ENCODE assay signal across 8 cellular contexts in genomic region chr5:58462623-58463230, GRCh38. TPM values are rescaled to one million over a fixed set of nuclear protein-coding genes. Genes with fewer than 3 reads are reported as not detected.
DNase-seq lines count a peak whose midpoint lies in the region; TF ChIP-seq lines count a peak whose summit lies in the region.

No MANE protein-coding gene starts in this region.

- H3K4me3 ChIP-seq in HUES6 (ENCODE audit: low read depth, low read length) (no peak overlapping the region), dorsolateral prefrontal cortex (no peak overlapping the region), muscle layer of duodenum (ENCODE audit: low read depth in 1 of 2, low read length in 2 of 2) (no peak overlapping the region)

- DNase-seq in NCI-H524 (lab: John Stamatoyannopoulos, UW) (peak; percentile 10 to 62), NCI-H524 treated with DMSO at 0.1 percent for 48 hours (lab: John Stamatoyannopoulos, UW) (no peak), SKM-1 treated with dmso at 0.1 percent for 144 hours (lab: John Stamatoyannopoulos, UW; ENCODE audit: unreplicated experiment) (peak; percentile 45), dorsolateral prefrontal cortex (no peak), NCI-H1092 (lab: John Stamatoyannopoulos, UW) (no peak), UCSD-AML1 (lab: John Stamatoyannopoulos, UW; ENCODE audit: unreplicated experiment) (no peak)

- H3K27ac ChIP-seq in HUES6 (ENCODE audit: low read depth, low read length) (peak overlapping the region; percentile 43; the same call in 1 of the 2 replicates), dorsolateral prefrontal cortex (peak overlapping the region in 18 of 59 donors; percentile 2 to 96 (median 24)), muscle layer of duodenum (ENCODE audit: low read length) (peak overlapping the region; percentile 75)

- H3K9me3 ChIP-seq in HUES6 (ENCODE audit: control insufficient read depth, insufficient read depth, low read depth, low read length), result peaks cover 11% of the 10 kb centered on the region; the same call in 1 of the 2 replicates
- no peaks in the 10 kb centered on the region for H3K9me3 ChIP-seq in muscle layer of duodenum (ENCODE audit: control insufficient read depth in 1 of 2, low read length in 2 of 2)

- H3K4me1 ChIP-seq in HUES6 (ENCODE audit: control insufficient read depth, insufficient read depth, low read length) (peaks cover 19% of the 10 kb centered on the region), muscle layer of duodenum (ENCODE audit: control insufficient read depth in 1 of 2, insufficient read depth in 2 of 2, low read length in 2 of 2) (peaks cover 1 to 9% of the 10 kb centered on the region in 2 donors)

- H3K27me3 ChIP-seq in HUES6 (ENCODE audit: control insufficient read depth, insufficient read depth, low read length), result peaks cover 11% of the 10 kb centered on the region
- H3K27me3 ChIP-seq in dorsolateral prefrontal cortex, result no peaks in the 10 kb centered on the region
- H3K27me3 ChIP-seq in muscle layer of duodenum (ENCODE audit: low read depth, low read length), result no peaks in the 10 kb centered on the region

- TF ChIP-seq CTCF in dorsolateral prefrontal cortex (IDR thresholded peaks at IDR 0.05 in 54 of 56, conservative IDR thresholded peaks at IDR 0.05 in 2 of 56; ENCODE audit: low read depth in 1 of 56, partially characterized antibody in 56 of 56), result peak; percentile 66 to 93 (median 80)

- no peak overlapping the region for H3K9ac ChIP-seq in HUES6 (ENCODE audit: low read length)

- intact Hi-C loops in dorsolateral prefrontal cortex (cut with DNase I), result loop anchor here (1.0 to 10.0 kb wide), 4 partner anchors 575 to 1558 kb away; partner anchors contain the start of gene SETD9 (in 1 of the 2)

- peaks cover 8% of the 10 kb centered on the region; the same call in 1 of the 2 replicates for H3K36me3 ChIP-seq in HUES6 (ENCODE audit: control insufficient read depth, insufficient read depth, low read length)
- no peaks in the 10 kb centered on the region for H3K36me3 ChIP-seq in muscle layer of duodenum (ENCODE audit: control insufficient read depth in 1 of 2, insufficient read depth in 2 of 2, low read length in 2 of 2)

RNA-seq across cellular contexts. Expression of gene PLK2, which starts 2.8 kb away (rescaled TPM):
- total RNA-seq in dorsolateral prefrontal cortex, result 100 to 1,000 TPM in 87 of 120 experiments, 10 to 100 TPM in 33; 28.8 to 210 (median 124) TPM

RNA-seq across cellular contexts. Expression of gene GAPT, which starts 28.5 kb away (rescaled TPM):
- total RNA-seq in dorsolateral prefrontal cortex, result 1 to 10 TPM in 37 of 120 experiments, under 1 TPM in 56, not detected in 27; 0.13 to 3.9 (median 0.82) TPM

Comparison
In these comparisons a context has a peak if more than half of its experiments do, and no peak if none do; other contexts are left out.
1. DNase-seq: peak in NCI-H524 (2 of 2) and SKM-1 treated with dmso at 0.1 percent for 144 hours (single experiment); none in NCI-H524 treated with DMSO at 0.1 percent for 48 hours (single experiment), dorsolateral prefrontal cortex (0 of 10), NCI-H1092 (single experiment) and UCSD-AML1 (single experiment).